Comparison of ENCODE assay signal across 19 cellular contexts in genomic region chr22:46351131-46351735, GRCh38.
"Had no signal": no experiment of that assay in that cellular context is flagged by ENCODE, and none has a peak within 500 bp of the region (broad histone marks: within the 10 kb centered on the region; RNA-seq: fewer than 3 reads in every experiment).

No MANE protein-coding gene starts in this region.

- H3K27ac ChIP-seq: coronary artery, stomach, vagina had no signal

- H3K27me3 Mint-ChIP-seq: activated naive CD8-positive, alpha-beta T cell; natural killer cell treated with Interleukin-12 subunit alpha and Interleukin-12 subunit beta and Interleukin-15 and Interleukin-18, amount 100 ng/mL, for 72 hours had no signal

- ATAC-seq: natural killer cell treated with Interleukin-12 subunit alpha and Interleukin-12 subunit beta and Interleukin-15 and Interleukin-18, amount 100 ng/mL, for 72 hours had no signal

- H3K27me3 ChIP-seq: stomach, vagina had no signal

- DNase-seq: activated CD4-positive, alpha-beta T cell treated with anti-CD3 and anti-CD28 coated beads, Interleukin-2, amount 50 U/mL, for 48 hours; activated T-cell treated with anti-CD3 and anti-CD28 coated beads for 4 hours; central memory CD4-positive, alpha-beta T cell; head of caudate nucleus; kidney glomerular epithelial cell; nucleus accumbens; stimulated activated CD4-positive, alpha-beta T cell treated with anti-CD3 and anti-CD28 coated beads, Interleukin-2, amount 100 ng/mL, for 24 hours; stomach; trophoblast cell had no signal

- H3K4me3 Mint-ChIP-seq: activated naive CD8-positive, alpha-beta T cell; activated T-helper 1 cell treated with anti-CD3 and anti-CD28 coated beads, Interleukin-12 subunit alpha, Interleukin-12 subunit beta, Interleukin-2, Interleukin-4 antibody, amounts not matched to agents 30 ng/mL and 10 ng/mL and 1 ng/mL, durations not matched to agents 14 hours and 24 hours and 36 hours; natural killer cell treated with Interleukin-12 subunit alpha and Interleukin-12 subunit beta and Interleukin-15 and Interleukin-18, amount 100 ng/mL, for 72 hours; T-helper 2 cell treated with Interferon-gamma antibody and Interleukin-4, amounts not matched to agents 5 μg/mL and 100 μg/mL, for 36 hours had no signal

- H3K4me3 ChIP-seq: coronary artery, lung, stomach, vagina had no signal

- H3K27ac Mint-ChIP-seq: activated naive CD8-positive, alpha-beta T cell; activated T-helper 1 cell treated with anti-CD3 and anti-CD28 coated beads, Interleukin-12 subunit alpha, Interleukin-12 subunit beta, Interleukin-2, Interleukin-4 antibody, amounts not matched to agents 30 ng/mL and 10 ng/mL and 1 ng/mL, durations not matched to agents 14 hours and 24 hours and 36 hours; natural killer cell treated with Interleukin-12 subunit alpha and Interleukin-12 subunit beta and Interleukin-15 and Interleukin-18, amount 100 ng/mL, for 72 hours; T-helper 2 cell treated with Interferon-gamma antibody and Interleukin-4, amounts not matched to agents 5 μg/mL and 100 μg/mL, for 36 hours had no signal

- H3K9me3 ChIP-seq: stomach, vagina had no signal

- FAIRE-seq: endometrium, frontal cortex, TTC549 had no signal

- H3K9me3 Mint-ChIP-seq: activated T-helper 1 cell treated with anti-CD3 and anti-CD28 coated beads, Interleukin-12 subunit alpha, Interleukin-12 subunit beta, Interleukin-2, Interleukin-4 antibody, amounts not matched to agents 30 ng/mL and 10 ng/mL and 1 ng/mL, durations not matched to agents 14 hours and 24 hours and 36 hours; natural killer cell treated with Interleukin-12 subunit alpha and Interleukin-12 subunit beta and Interleukin-15 and Interleukin-18, amount 100 ng/mL, for 72 hours; T-helper 2 cell treated with Interferon-gamma antibody and Interleukin-4, amounts not matched to agents 5 μg/mL and 100 μg/mL, for 36 hours had no signal
